ENCODE assay signal across 1 cellular context in the genomic region with DNA sequence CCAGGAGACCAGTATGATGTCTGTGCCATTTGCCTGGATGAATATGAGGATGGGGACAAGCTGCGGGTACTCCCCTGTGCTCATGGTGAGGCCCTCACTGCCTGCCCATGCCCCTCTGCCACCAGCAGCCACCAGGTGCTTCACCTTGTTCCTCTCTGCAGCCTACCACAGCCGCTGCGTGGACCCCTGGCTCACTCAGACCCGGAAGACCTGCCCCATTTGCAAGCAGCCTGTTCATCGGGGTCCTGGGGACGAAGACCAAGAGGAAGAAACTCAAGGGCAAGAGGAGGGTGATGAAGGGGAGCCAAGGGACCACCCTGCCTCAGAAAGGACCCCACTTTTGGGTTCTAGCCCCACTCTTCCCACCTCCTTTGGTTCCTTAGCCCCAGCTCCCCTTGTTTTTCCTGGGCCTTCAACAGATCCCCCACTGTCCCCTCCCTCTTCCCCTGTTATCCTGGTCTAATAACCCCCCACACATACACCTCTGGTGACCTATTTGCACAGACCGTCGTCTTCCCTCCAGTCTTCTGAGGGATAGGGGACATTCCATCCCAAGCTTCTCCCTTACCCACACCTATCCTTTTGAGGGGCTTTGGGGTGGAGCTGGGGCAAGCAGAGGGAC.
TF ChIP-seq lines count a peak whose summit lies in the region.

No MANE protein-coding gene starts in this region.

TF ChIP-seq in K562, 482 proteins besides CTCF, POLR2A, EP300 and RAD21 (continued from another document):
- TF ChIP-seq PRPF4 (IDR thresholded peaks at IDR 0.05; ENCODE audit: insufficient read depth, low read depth, low read length, poor library complexity, severe bottlenecking) (no peak), PHF20 (IDR thresholded peaks at IDR 0.05; ENCODE audit: partially characterized antibody) (no peak), GABPB1 (CRISPR knock-in tag; IDR thresholded peaks at IDR 0.05) (0 out of 2 replicates have a peak, but pooled peaks have one; percentile 42), MYNN (IDR thresholded peaks at IDR 0.05) (0 out of 2 replicates have a peak, but pooled peaks have one; percentile 63), MYNN (CRISPR knock-in tag; IDR thresholded peaks at IDR 0.05) (no peak), RFX1 (IDR thresholded peaks at IDR 0.05) (no peak), BCOR (IDR thresholded peaks at IDR 0.05) (no peak), THRB (CRISPR knock-in tag; conservative IDR thresholded peaks at IDR 0.05) (peak; percentile 84), GATA2 (CRISPR knock-in tag; IDR thresholded peaks at IDR 0.05) (no peak), FOXA1 (IDR thresholded peaks at IDR 0.05; ENCODE audit: borderline replicate concordance) (no peak), RBFOX2 (IDR thresholded peaks at IDR 0.05; ENCODE audit: low read depth, low read length) (peak; percentile 73), TRIM24 (IDR thresholded peaks at IDR 0.05) (peak in 1 of 2 experiments; percentile 25; a peak in 1 of 4 replicates), ZNF707 (CRISPR knock-in tag; conservative IDR thresholded peaks at IDR 0.05) (no peak), HDAC1 (IDR thresholded peaks at IDR 0.05) (no peak), CHCHD3 (CRISPR knock-in tag; IDR thresholded peaks at IDR 0.05) (no peak), POLR3A (IDR thresholded peaks at IDR 0.05; ENCODE audit: borderline replicate concordance, extremely low read depth, insufficient read depth, insufficient read length) (no peak), EGR1 (conservative IDR thresholded peaks at IDR 0.05) (no peak), ETV5 (CRISPR knock-in tag; IDR thresholded peaks at IDR 0.05; ENCODE audit: low read depth) (no peak), HIVEP1 (CRISPR knock-in tag; IDR thresholded peaks at IDR 0.05) (no peak), BHLHE40 (IDR thresholded peaks at IDR 0.05; ENCODE audit: low read length) (no peak), CBX1 (IDR thresholded peaks at IDR 0.05; ENCODE audit: low read depth) (peak; percentile 29), HBP1 (CRISPR knock-in tag; IDR thresholded peaks at IDR 0.05) (0 out of 2 replicates have a peak, but pooled peaks have one; percentile 16), ZC3H4 (CRISPR knock-in tag; IDR thresholded peaks at IDR 0.05; ENCODE audit: borderline replicate concordance) (no peak), STAG1 (CRISPR knock-in tag; IDR thresholded peaks at IDR 0.05; ENCODE audit: borderline replicate concordance) (no peak), ZBTB1 (CRISPR knock-in tag; IDR thresholded peaks at IDR 0.05; ENCODE audit: borderline replicate concordance, low read depth) (0 out of 2 replicates have a peak, but pooled peaks have one; percentile 20), ZBTB8A (IDR thresholded peaks at IDR 0.05; ENCODE audit: partially characterized antibody) (no peak), ZNF232 (CRISPR knock-in tag; IDR thresholded peaks at IDR 0.05) (no peak)
- TF ChIP-seq, protein P1, sequence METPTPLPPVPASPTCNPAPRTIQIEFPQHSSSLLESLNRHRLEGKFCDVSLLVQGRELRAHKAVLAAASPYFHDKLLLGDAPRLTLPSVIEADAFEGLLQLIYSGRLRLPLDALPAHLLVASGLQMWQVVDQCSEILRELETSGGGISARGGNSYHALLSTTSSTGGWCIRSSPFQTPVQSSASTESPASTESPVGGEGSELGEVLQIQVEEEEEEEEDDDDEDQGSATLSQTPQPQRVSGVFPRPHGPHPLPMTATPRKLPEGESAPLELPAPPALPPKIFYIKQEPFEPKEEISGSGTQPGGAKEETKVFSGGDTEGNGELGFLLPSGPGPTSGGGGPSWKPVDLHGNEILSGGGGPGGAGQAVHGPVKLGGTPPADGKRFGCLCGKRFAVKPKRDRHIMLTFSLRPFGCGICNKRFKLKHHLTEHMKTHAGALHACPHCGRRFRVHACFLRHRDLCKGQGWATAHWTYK (CRISPR knock-in tag; IDR thresholded peaks at IDR 0.05) = no peak
- TF ChIP-seq, protein P2, sequence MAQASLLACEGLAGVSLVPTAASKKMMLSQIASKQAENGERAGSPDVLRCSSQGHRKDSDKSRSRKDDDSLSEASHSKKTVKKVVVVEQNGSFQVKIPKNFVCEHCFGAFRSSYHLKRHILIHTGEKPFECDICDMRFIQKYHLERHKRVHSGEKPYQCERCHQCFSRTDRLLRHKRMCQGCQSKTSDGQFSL (CRISPR knock-in tag; IDR thresholded peaks at IDR 0.05) = no peak
- TF ChIP-seq, protein P2 (tag; IDR thresholded peaks at IDR 0.05) = no peak
